Comparison of ENCODE assay signal across 15 cellular contexts in the genomic region with DNA sequence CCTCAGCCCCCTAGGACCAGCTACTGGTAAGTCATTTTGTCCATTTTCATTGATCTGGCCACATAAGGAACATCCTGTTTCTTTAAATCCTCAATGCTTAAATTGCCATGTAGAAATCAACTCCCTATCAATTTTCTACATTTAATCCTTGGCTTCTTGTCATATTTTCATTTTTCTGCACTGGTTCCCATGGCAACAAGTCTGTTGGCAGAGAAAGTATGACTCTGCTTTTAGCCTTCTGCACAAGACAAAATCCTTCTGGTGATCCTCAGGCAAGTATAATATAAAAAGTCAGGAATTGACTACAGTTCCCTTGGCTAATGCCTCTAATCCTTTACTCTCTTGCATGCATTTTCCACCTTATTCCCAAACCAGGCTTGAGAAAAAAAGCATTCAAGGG.
DNase-seq lines count a peak whose midpoint lies in the region; ATAC-seq and TF ChIP-seq lines count a peak whose summit lies in the region.
"Had no signal": no experiment of that assay in that cellular context is flagged by ENCODE, and none has a peak within 500 bp of the region (broad histone marks: within the 10 kb centered on the region; RNA-seq: fewer than 3 reads in every experiment).

No MANE protein-coding gene starts in this region.

- TF ChIP-seq CTCF in left ventricle myocardium inferior (IDR thresholded peaks at IDR 0.05; ENCODE audit: borderline replicate concordance) (no peak), choroid plexus epithelial cell (conservative IDR thresholded peaks at IDR 0.05; ENCODE audit: low read depth, low read length) (no peak)

- H3K27ac ChIP-seq in left ventricle myocardium inferior (replicated peaks): no peak overlapping the region
- H3K27ac ChIP-seq in aorta (ENCODE audit: low read depth in 1 of 2, low read length in 2 of 2): peak overlapping the region in 1 of 2 donors; percentile 19
- H3K27ac ChIP-seq: A549, KMS-11 had no signal

- no peak for DNase-seq in Right ventricle myocardium superior
- DNase-seq in left ventricle myocardium inferior: no peak
- DNase-seq in choroid plexus epithelial cell (ENCODE audit: low read depth): peak; percentile 89
- peak; percentile 48 for DNase-seq in left kidney (ENCODE audit: low read depth, low spot score)
- no peak for DNase-seq in aorta
- DNase-seq in NCI-H510A (lab: John Stamatoyannopoulos, UW): no peak
- no peak for DNase-seq in NCI-H345 treated with DMSO at 0.1 percent for 48 hours (lab: John Stamatoyannopoulos, UW; ENCODE audit: unreplicated experiment)
- DNase-seq: activated CD4-positive, alpha-beta T cell treated with anti-CD3 and anti-CD28 coated beads for 1 hour; activated gamma-delta T cell treated with Interleukin-2 at 50 U/mL for 16 hours; GDM1; NCI-H526 treated with DMSO at 0.1 percent for 48 hours; transverse colon had no signal

- H3K27me3 ChIP-seq in left ventricle myocardium inferior (ENCODE audit: low read depth): no peaks in the 10 kb centered on the region
- H3K27me3 ChIP-seq in aorta (ENCODE audit: control insufficient read depth in 1 of 2, insufficient read depth in 2 of 2, low read length in 1 of 2): no peaks in the 10 kb centered on the region
- H3K27me3 ChIP-seq: transverse colon had no signal

- H3K4me1 ChIP-seq in left ventricle myocardium inferior (peaks cover 27% of the 10 kb centered on the region), aorta (ENCODE audit: control insufficient read depth in 1 of 2, insufficient read depth in 2 of 2, low read length in 2 of 2) (peaks cover 0 to 14% of the 10 kb centered on the region in 2 donors)
- H3K4me1 ChIP-seq: A549 had no signal

- H3K4me3 ChIP-seq in left ventricle myocardium inferior (no peak overlapping the region), choroid plexus epithelial cell (ENCODE audit: low read depth, low read length) (no peak overlapping the region), aorta (ENCODE audit: low read length in 2 of 2) (no peak overlapping the region)
- H3K4me3 ChIP-seq: A549, transverse colon had no signal

- ATAC-seq in Right ventricle myocardium superior (ENCODE audit: poor library complexity): peak; percentile 61
- peak; percentile 73 for ATAC-seq in aorta (ENCODE audit: low FRiP score)
- ATAC-seq in HG03442 (IDR thresholded peaks at IDR 0.05; ENCODE audit: unreplicated experiment): no peak
- ATAC-seq: A549 had no signal

- intact Hi-C loops in Right ventricle myocardium superior (cut with DNase I) (no loop called here), left ventricle myocardium inferior (cut with micrococcal nuclease) (no loop called here), aorta (cut with DNase I) (no loop called here)

- peaks cover 8% of the 10 kb centered on the region for H3K36me3 ChIP-seq in left ventricle myocardium inferior
- no peaks in the 10 kb centered on the region for H3K36me3 ChIP-seq in aorta (ENCODE audit: control insufficient read depth in 1 of 2, insufficient read depth in 2 of 2, low read length in 1 of 2)

- H3K9me3 ChIP-seq in left ventricle myocardium inferior (replicated peaks) (no peaks in the 10 kb centered on the region), aorta (ENCODE audit: control insufficient read depth, low read length) (no peaks in the 10 kb centered on the region)
- H3K9me3 ChIP-seq: A549, transverse colon had no signal

Comparison
In these comparisons a context has a peak if more than half of its experiments do, and no peak if none do; other contexts are left out.
1. DNase-seq: peak in choroid plexus epithelial cell (single experiment) and left kidney (single experiment); none in Right ventricle myocardium superior (single experiment), left ventricle myocardium inferior (single experiment), aorta (0 of 2), NCI-H510A (single experiment) and NCI-H345 treated with DMSO at 0.1 percent for 48 hours (single experiment).